ENCODE assay signal across 8 cellular contexts in genomic region chr6:156866181-156866862, GRCh38.
DNase-seq lines count a peak whose midpoint lies in the region; ATAC-seq and TF ChIP-seq lines count a peak whose summit lies in the region.

No MANE protein-coding gene starts in this region.

- no peak overlapping the region for H3K9ac ChIP-seq in skeletal muscle satellite cell (ENCODE audit: low read depth, low read length)

- no peaks in the 10 kb centered on the region for H3K27me3 ChIP-seq in skeletal muscle satellite cell (ENCODE audit: control insufficient read depth, insufficient read depth, low read length)

- peaks cover 6% of the 10 kb centered on the region for H3K36me3 Mint-ChIP-seq in endothelial cell (ENCODE audit: low read depth, unreplicated experiment)

- no peak overlapping the region for H3K4me3 ChIP-seq in skeletal muscle satellite cell (ENCODE audit: low read length)

- no peaks in the 10 kb centered on the region for H3K9me3 Mint-ChIP-seq in endothelial cell (ENCODE audit: unreplicated experiment)

- H3K27me3 Mint-ChIP-seq in endothelial cell (ENCODE audit: unreplicated experiment), result peaks cover 13% of the 10 kb centered on the region

- H3K4me2 ChIP-seq in skeletal muscle satellite cell (ENCODE audit: low read length), result peak overlapping the region; percentile 31

- H3K27ac Mint-ChIP-seq in endothelial cell (ENCODE audit: unreplicated experiment), result peak overlapping the region; percentile 83

- H3K9me3 ChIP-seq in skeletal muscle satellite cell (replicated peaks; ENCODE audit: low read length), result no peaks in the 10 kb centered on the region

- H3K4me1 Mint-ChIP-seq in endothelial cell (ENCODE audit: unreplicated experiment), result peaks cover 69% of the 10 kb centered on the region

- ATAC-seq in GM19438 (IDR thresholded peaks at IDR 0.05; ENCODE audit: low read depth, unreplicated experiment), result peak; percentile 60
- no peak for ATAC-seq in GM21360 (IDR thresholded peaks at IDR 0.05; ENCODE audit: unreplicated experiment)

- H3K4me3 Mint-ChIP-seq in endothelial cell (ENCODE audit: unreplicated experiment), result peak overlapping the region; percentile 17

- H3K36me3 ChIP-seq in skeletal muscle satellite cell (ENCODE audit: insufficient read depth, low read length), result no peaks in the 10 kb centered on the region

- H3K4me1 ChIP-seq in skeletal muscle satellite cell (ENCODE audit: control insufficient read depth, insufficient read depth, low read length), result peaks cover 13% of the 10 kb centered on the region

- DNase-seq in A172 (ENCODE audit: low spot score), result peak; percentile 59
- peak; percentile 84 for DNase-seq in RPMI8226
- no peak for DNase-seq in endothelial cell (ENCODE audit: low spot score)
- DNase-seq in inferior parietal cortex (ENCODE audit: extremely low spot score), result no peak
- DNase-seq in ecto neural progenitor cell (ENCODE audit: low spot score), result no peak

- no peak for TF ChIP-seq CTCF in endothelial cell (IDR thresholded peaks at IDR 0.05; ENCODE audit: unreplicated experiment)

Comparison
In these comparisons a context has a peak if more than half of its experiments do, and no peak if none do; other contexts are left out.
1. DNase-seq: peak in A172 (single experiment) and RPMI8226 (single experiment); none in endothelial cell (single experiment), inferior parietal cortex (single experiment) and ecto neural progenitor cell (single experiment).